In genomic region chr5:3596261-3596825, GRCh38 we compare ENCODE assay signal across 12 cellular contexts. TPM values are rescaled to one million over a fixed set of nuclear protein-coding genes. Genes with fewer than 3 reads are reported as not detected.
A peak's percentile ranks its signal among the peaks of the same experiment; 100 is the strongest.
DNase-seq lines count a peak whose midpoint lies in the region; TF ChIP-seq lines count a peak whose summit lies in the region.
"Had no signal": no experiment of that assay in that cellular context is flagged by ENCODE, and none has a peak within 500 bp of the region (broad histone marks: within the 10 kb centered on the region; RNA-seq: fewer than 3 reads in every experiment).

No MANE protein-coding gene starts in this region.

- no peak overlapping the region for H3K4me3 Mint-ChIP-seq in activated CD4-positive, alpha-beta memory T cell treated with anti-CD3 and anti-CD28 coated beads, Interleukin-2, amount 10 ng/mL, durations not matched to agents 7 days and 5 days
- H3K4me3 Mint-ChIP-seq: T-helper 2 cell treated with Interferon-gamma antibody and Interleukin-4, amounts not matched to agents 5 μg/mL and 100 μg/mL, for 36 hours had no signal

- H3K36me3 ChIP-seq in SJCRH30 = no peaks in the 10 kb centered on the region
- no peaks in the 10 kb centered on the region for H3K36me3 ChIP-seq in hepatocyte (replicated peaks; ENCODE audit: insufficient read depth, low read depth)
- no peaks in the 10 kb centered on the region for H3K36me3 ChIP-seq in parathyroid adenoma (ENCODE audit: control insufficient read depth, insufficient read depth, low read length)

- H3K9me2 ChIP-seq in hepatocyte (replicated peaks; ENCODE audit: insufficient read depth) = no peaks in the 10 kb centered on the region

- H4K20me1 ChIP-seq in hepatocyte (ENCODE audit: insufficient read depth, poor library complexity, severe bottlenecking) = no peaks in the 10 kb centered on the region

- no peak overlapping the region for H3K9ac ChIP-seq in parathyroid adenoma

- H3K4me1 Mint-ChIP-seq in activated CD4-positive, alpha-beta memory T cell treated with anti-CD3 and anti-CD28 coated beads, Interleukin-2, amount 10 ng/mL, durations not matched to agents 7 days and 5 days = no peaks in the 10 kb centered on the region

- H3K9me3 Mint-ChIP-seq in activated CD4-positive, alpha-beta memory T cell treated with anti-CD3 and anti-CD28 coated beads, Interleukin-2, amount 10 ng/mL, durations not matched to agents 7 days and 5 days = peaks cover 3% of the 10 kb centered on the region
- H3K9me3 Mint-ChIP-seq: T-helper 2 cell treated with Interferon-gamma antibody and Interleukin-4, amounts not matched to agents 5 μg/mL and 100 μg/mL, for 36 hours had no signal

- DNase-seq in GM20000 (ENCODE audit: low spot score) = peak; percentile 33
- DNase-seq in SJCRH30 = peak; percentile 17 to 28
- DNase-seq in hepatocyte (ENCODE audit: low spot score) = peak; percentile 22
- no peak for DNase-seq in anterior cingulate cortex (lab: John Stamatoyannopoulos, UW)
- DNase-seq in NOMO-1 treated with DMSO at 0.1 percent for 48 hours (lab: John Stamatoyannopoulos, UW; ENCODE audit: unreplicated experiment) = no peak
- no peak for DNase-seq in activated CD4-positive, alpha-beta memory T cell treated with anti-CD3 and anti-CD28 coated beads, Interleukin-2, amount 10 ng/mL, durations not matched to agents 7 days and 5 days
- DNase-seq: cerebellar nuclear complex; NK-92 treated with Interleukin-12 subunit alpha and Interleukin-12 subunit beta, amount 100 ng/mL, for 24 hours; stimulated activated naive CD4-positive, alpha-beta T cell treated with Interleukin-2 at 50 U/mL for 16 hours had no signal

- H3K27me3 ChIP-seq in SJCRH30 (no peaks in the 10 kb centered on the region), hepatocyte (peaks cover 93% of the 10 kb centered on the region), parathyroid adenoma (ENCODE audit: control insufficient read depth, insufficient read depth, low read length) (peaks cover 3% of the 10 kb centered on the region)

- H3K79me2 ChIP-seq in hepatocyte (no peaks in the 10 kb centered on the region), parathyroid adenoma (no peaks in the 10 kb centered on the region)

- H3K4me1 ChIP-seq in SJCRH30 = no peaks in the 10 kb centered on the region
- peaks cover 16% of the 10 kb centered on the region for H3K4me1 ChIP-seq in hepatocyte (ENCODE audit: insufficient read depth)
- no peaks in the 10 kb centered on the region for H3K4me1 ChIP-seq in parathyroid adenoma

- CTCF ChIA-PET in activated CD4-positive, alpha-beta memory T cell treated with anti-CD3 and anti-CD28 coated beads, Interleukin-2, amount 10 ng/mL, durations not matched to agents 7 days and 5 days (lab: Charles Lee) = no interaction called here

- no peaks in the 10 kb centered on the region for H3K9me3 ChIP-seq in SJCRH30 (replicated peaks)
- no peaks in the 10 kb centered on the region for H3K9me3 ChIP-seq in hepatocyte (ENCODE audit: low read depth)
- no peaks in the 10 kb centered on the region for H3K9me3 ChIP-seq in parathyroid adenoma (ENCODE audit: control insufficient read depth, low read length)

- H3K27ac ChIP-seq in SJCRH30 (peak overlapping the region; percentile 49), hepatocyte (no peak overlapping the region), parathyroid adenoma (no peak overlapping the region)

- H3K4me3 ChIP-seq in SJCRH30 (peak overlapping the region; percentile 68), hepatocyte (no peak overlapping the region), parathyroid adenoma (ENCODE audit: low read depth, low read length) (peak overlapping the region; percentile 27)

- POLR2A ChIA-PET in activated CD4-positive, alpha-beta memory T cell treated with anti-CD3 and anti-CD28 coated beads, Interleukin-2, amount 10 ng/mL, durations not matched to agents 7 days and 5 days (lab: Charles Lee) = no interaction called here

- TF ChIP-seq CTCF in GM20000 (IDR thresholded peaks at IDR 0.05; ENCODE audit: extremely low read depth, missing control alignments) = no peak
- TF ChIP-seq CTCF in hepatocyte (IDR thresholded peaks at IDR 0.05; ENCODE audit: poor library complexity) = no peak
- TF ChIP-seq CTCF in parathyroid adenoma (IDR thresholded peaks at IDR 0.05) = no peak

- H3K36me3 Mint-ChIP-seq in activated CD4-positive, alpha-beta memory T cell treated with anti-CD3 and anti-CD28 coated beads, Interleukin-2, amount 10 ng/mL, durations not matched to agents 7 days and 5 days (ENCODE audit: low read depth) = peaks cover 12% of the 10 kb centered on the region

- no peak overlapping the region for H3K27ac Mint-ChIP-seq in activated CD4-positive, alpha-beta memory T cell treated with anti-CD3 and anti-CD28 coated beads, Interleukin-2, amount 10 ng/mL, durations not matched to agents 7 days and 5 days
- H3K27ac Mint-ChIP-seq: T-helper 2 cell treated with Interferon-gamma antibody and Interleukin-4, amounts not matched to agents 5 μg/mL and 100 μg/mL, for 36 hours had no signal

- WGBS in hepatocyte (ENCODE audit: low lambda C conversion rate, missing lambda C conversion rate) = 2% methylated on average over 53 of the region's 63 CpGs

- H2AFZ ChIP-seq in hepatocyte (no peak overlapping the region), parathyroid adenoma (no peak overlapping the region)

- H3K4me2 ChIP-seq in hepatocyte (peak overlapping the region; percentile 57), parathyroid adenoma (ENCODE audit: low read length) (peak overlapping the region; percentile 57)

- H3K27me3 Mint-ChIP-seq in activated CD4-positive, alpha-beta memory T cell treated with anti-CD3 and anti-CD28 coated beads, Interleukin-2, amount 10 ng/mL, durations not matched to agents 7 days and 5 days = peaks cover 50% of the 10 kb centered on the region

RNA-seq across cellular contexts. Expression of gene IRX1, which starts 0.7 kb away (rescaled TPM):
- total RNA-seq in SJCRH30 (2014; rRNA removed; shearing (Covaris generic)) = 4.0 and 4.9 TPM in 2 replicates
- 3.8 and 4.3 TPM in 2 replicates for total RNA-seq in hepatocyte
- 10.2 and 15.9 TPM in 2 replicates for polyA plus RNA-seq in hepatocyte
- total RNA-seq in activated CD4-positive, alpha-beta memory T cell treated with anti-CD3 and anti-CD28 coated beads, Interleukin-2, amount 10 ng/mL, durations not matched to agents 7 days and 5 days = not detected
- total RNA-seq: myocyte had no signal

Comparison
In these comparisons a context has a peak if more than half of its experiments do, and no peak if none do; other contexts are left out.
1. DNase-seq: peak in GM20000 (single experiment), SJCRH30 (2 of 2) and hepatocyte (single experiment); none in anterior cingulate cortex (0 of 58), NOMO-1 treated with DMSO at 0.1 percent for 48 hours (single experiment) and activated CD4-positive, alpha-beta memory T cell treated with anti-CD3 and anti-CD28 coated beads, Interleukin-2, amount 10 ng/mL, durations not matched to agents 7 days and 5 days (single experiment).